In genomic region chr12:25269701-25270100, GRCh38 we compare ENCODE assay signal across 15 cellular contexts. TPM values are rescaled to one million over a fixed set of nuclear protein-coding genes. Genes with fewer than 3 reads are reported as not detected.
DNase-seq lines count a peak whose midpoint lies in the region; ATAC-seq and TF ChIP-seq lines count a peak whose summit lies in the region.
"Had no signal": no experiment of that assay in that cellular context is flagged by ENCODE, and none has a peak within 500 bp of the region (broad histone marks: within the 10 kb centered on the region; RNA-seq: fewer than 3 reads in every experiment).

No MANE protein-coding gene starts in this region.

- H3K4me3 ChIP-seq in fibroblast of mammary gland (ENCODE audit: control insufficient read depth, low read depth, low read length): no peak overlapping the region
- no peak overlapping the region for H3K4me3 ChIP-seq in mesendoderm (ENCODE audit: low read length)
- H3K4me3 ChIP-seq: esophagus squamous epithelium, GM23248 had no signal

- no peak for TF ChIP-seq CTCF in fibroblast of mammary gland (conservative IDR thresholded peaks at IDR 0.05; ENCODE audit: control insufficient read depth, insufficient read depth, low read depth, low read length)

- H2BK5ac ChIP-seq in mesendoderm (ENCODE audit: low read length): no peak overlapping the region

- ATAC-seq in GM18870 (IDR thresholded peaks at IDR 0.05; ENCODE audit: unreplicated experiment) (peak; percentile 77), GM21786 (IDR thresholded peaks at IDR 0.05; ENCODE audit: unreplicated experiment) (peak; percentile 85), HG03378 (IDR thresholded peaks at IDR 0.05; ENCODE audit: unreplicated experiment) (peak; percentile 86)
- ATAC-seq: activated CD8-positive, alpha-beta memory T cell treated with anti-CD3 and anti-CD28 coated beads, Interleukin-2, amount 10 ng/mL, durations not matched to agents 7 days and 5 days had no signal

- no peak overlapping the region for H3K56ac ChIP-seq in mesendoderm (ENCODE audit: low read length)

- H3K4ac ChIP-seq in mesendoderm (ENCODE audit: low read depth, low read length): no peak overlapping the region

- DNase-seq in fibroblast of mammary gland (ENCODE audit: low read depth) (peak; percentile 11), DMS53 (lab: John Stamatoyannopoulos, UW) (no peak), inferior parietal cortex (ENCODE audit: extremely low spot score) (no peak), mesendoderm (no peak), T-helper 2 cell (no peak)
- DNase-seq: activated CD8-positive, alpha-beta memory T cell treated with anti-CD3 and anti-CD28 coated beads, Interleukin-2, amount 10 ng/mL, durations not matched to agents 7 days and 5 days; brain microvascular endothelial cell; DMS79 treated with DMSO at 0.1 percent for 48 hours; esophagus squamous epithelium; GM23248; NCI-H1417; SHP77 treated with DMSO at 0.1 percent for 48 hours had no signal

- H3K36me3 ChIP-seq in mesendoderm (ENCODE audit: control insufficient read depth, insufficient read depth, low read length): no peaks in the 10 kb centered on the region
- H3K36me3 ChIP-seq: brain microvascular endothelial cell, esophagus squamous epithelium had no signal

- no peak overlapping the region for H3K18ac ChIP-seq in mesendoderm (ENCODE audit: low read length)

- H4K8ac ChIP-seq in mesendoderm (ENCODE audit: low read depth, low read length): no peak overlapping the region

- no CpG with 5 or more reads among the region's 2 CpGs for WGBS in mesendoderm (ENCODE audit: extremely low coverage, insufficient coverage, low lambda C conversion rate)

- no peaks in the 10 kb centered on the region for H3K79me2 ChIP-seq in mesendoderm (ENCODE audit: control insufficient read depth, insufficient read depth, low read length)

- H3K4me1 ChIP-seq in mesendoderm (ENCODE audit: control insufficient read depth, low read depth, low read length): no peaks in the 10 kb centered on the region
- H3K4me1 ChIP-seq: esophagus squamous epithelium had no signal

- H3K79me1 ChIP-seq in mesendoderm (ENCODE audit: low read length): no peaks in the 10 kb centered on the region

- no peaks in the 10 kb centered on the region for H3K27me3 ChIP-seq in mesendoderm (ENCODE audit: insufficient read depth, low read length, poor library complexity)
- H3K27me3 ChIP-seq: brain microvascular endothelial cell, esophagus squamous epithelium had no signal

- H2AK5ac ChIP-seq in mesendoderm (ENCODE audit: low read length): no peak overlapping the region

- no peak overlapping the region for H3K23ac ChIP-seq in mesendoderm (ENCODE audit: low read length)

- no peak overlapping the region for H2BK120ac ChIP-seq in mesendoderm (ENCODE audit: low read depth, low read length)

- no peak overlapping the region for H2BK15ac ChIP-seq in mesendoderm (replicated peaks; ENCODE audit: low read depth)

- no peak overlapping the region for H4K5ac ChIP-seq in mesendoderm (ENCODE audit: low read length)

- no peak overlapping the region for H3K9ac ChIP-seq in mesendoderm (ENCODE audit: low read length)
- H3K9ac ChIP-seq: GM23248 had no signal

- H3K4me2 ChIP-seq in mesendoderm (ENCODE audit: low read length): no peak overlapping the region

- no peak overlapping the region for H3K27ac ChIP-seq in mesendoderm (ENCODE audit: low read depth, low read length)
- H3K27ac ChIP-seq: brain microvascular endothelial cell, esophagus squamous epithelium, GM23248 had no signal

RNA-seq across cellular contexts. Expression of gene KRAS, which starts 19.0 kb away (rescaled TPM):
- 56.3 TPM for polyA plus RNA-seq in mesendoderm (2013, experiment 1 of 2)
- polyA plus RNA-seq in mesendoderm (2013, experiment 2 of 2): 55.6 TPM
